In genomic region chr15:75639191-75639708, GRCh38 we compare ENCODE assay signal across 8 cellular contexts. TPM values are rescaled to one million over a fixed set of nuclear protein-coding genes. Genes with fewer than 3 reads are reported as not detected.
DNase-seq lines count a peak whose midpoint lies in the region; ATAC-seq, FAIRE-seq and TF ChIP-seq lines count a peak whose summit lies in the region.

No MANE protein-coding gene starts in this region.

- H3K36me3 ChIP-seq in OCI-LY7 (ENCODE audit: insufficient read depth, low read length) (peaks cover 28% of the 10 kb centered on the region), endothelial cell of umbilical vein (ENCODE audit: control insufficient read depth in 2 of 2, extremely low read depth in 1 of 2, insufficient read depth in 2 of 2, low read length in 2 of 2) (no peaks in the 10 kb centered on the region)

- FAIRE-seq in endothelial cell of umbilical vein (lab: Jason Lieb, UNC), result peak; percentile 31

- TF ChIP-seq POLR2A in endothelial cell of umbilical vein (IDR thresholded peaks at IDR 0.05; ENCODE audit: low read depth, low read length), result no peak

- H3K4me1 ChIP-seq in OCI-LY7 (ENCODE audit: insufficient read depth, low read length, poor library complexity, severe bottlenecking) (peaks cover 39% of the 10 kb centered on the region), endothelial cell of umbilical vein (ENCODE audit: control insufficient read depth, extremely low read depth, insufficient read depth, low read length) (peaks cover 23% of the 10 kb centered on the region)

- no peaks in the 10 kb centered on the region for H3K36me3 Mint-ChIP-seq in osteocyte (ENCODE audit: unreplicated experiment)

- peak overlapping the region; percentile 10 for H3K9ac ChIP-seq in endothelial cell of umbilical vein (replicated peaks; ENCODE audit: extremely low read depth, insufficient read depth, low read length)

- POLR2A ChIA-PET in OCI-LY7 (lab: Charles Lee) (interaction anchor here (0.6 to 3.5 kb wide), 6 partner anchors 9 to 589 kb away, joined by 3 to 23 read pairs (median 10); partner anchors contain the start of genes MAN2C1, SIN3A and SNUPN), endothelial cell of umbilical vein (lab: Charles Lee) (interaction anchor here (0.6 to 1.8 kb wide), 7 partner anchors 13 to 271 kb away, joined by 4 to 7 read pairs (median 6); partner anchors contain the start of genes MAN2C1 and SNUPN)

- intact Hi-C loops in OCI-LY7 (cut with micrococcal nuclease; ENCODE audit: unreplicated experiment) (loop anchor here (5.0 kb wide), 1 partner anchor 43 kb away; no protein-coding TSS in a partner anchor), endothelial cell of umbilical vein (cut with micrococcal nuclease) (loop anchor here (2.0 kb wide), 3 partner anchors 28 to 186 kb away; no protein-coding TSS in a partner anchor)

- H3K4me1 Mint-ChIP-seq in osteocyte (ENCODE audit: unreplicated experiment), result peaks cover 31% of the 10 kb centered on the region

- H3K4me3 Mint-ChIP-seq in osteocyte (ENCODE audit: unreplicated experiment), result peak overlapping the region; percentile 88

- CTCF ChIA-PET in OCI-LY7 (lab: Charles Lee; ENCODE audit: unreplicated experiment) (interaction anchor here (1.8 kb wide), 1 partner anchor 271 kb away, joined by 6 read pairs; the partner anchor contains the start of gene MAN2C1), endothelial cell of umbilical vein (lab: Charles Lee) (interaction anchor here (0.8 to 4.3 kb wide), 12 partner anchors 8 to 185 kb away, joined by 3 to 65 read pairs (median 8); partner anchors contain the start of genes PTPN9, SNUPN and SNX33)

- H2AFZ ChIP-seq in OCI-LY7 (ENCODE audit: low read length) (peak overlapping the region; percentile 20; the same call in 1 of the 2 replicates), endothelial cell of umbilical vein (ENCODE audit: low read depth, low read length) (peak overlapping the region; percentile 6)

- no peaks in the 10 kb centered on the region for H3K9me2 ChIP-seq in OCI-LY7 (ENCODE audit: insufficient read depth, low read length)

- peak overlapping the region; percentile 100 for H3K4me2 ChIP-seq in OCI-LY7 (ENCODE audit: low read length)
- H3K4me2 ChIP-seq in endothelial cell of umbilical vein (ENCODE audit: insufficient read depth, low read length), result peak overlapping the region; percentile 80

- TF ChIP-seq CTCF in OCI-LY7 (conservative IDR thresholded peaks at IDR 0.05; ENCODE audit: low read length), result no peak
- TF ChIP-seq CTCF in endothelial cell of umbilical vein (IDR thresholded peaks at IDR 0.05; ENCODE audit: extremely low read depth in 1 of 2, insufficient read depth in 1 of 2, low read depth in 1 of 2, low read length in 2 of 2), result no peak
- no peak for TF ChIP-seq CTCF in osteocyte (IDR thresholded peaks at IDR 0.05)

- peak overlapping the region; percentile 85 for H3K27ac ChIP-seq in OCI-LY7 (ENCODE audit: low read depth, low read length, poor library complexity, severe bottlenecking)
- H3K27ac ChIP-seq in endothelial cell of umbilical vein (ENCODE audit: insufficient read depth, low read depth, low read length), result peak overlapping the region; percentile 0

- no peaks in the 10 kb centered on the region for H3K27me3 Mint-ChIP-seq in osteocyte (ENCODE audit: unreplicated experiment)

- H3K9me3 ChIP-seq in OCI-LY7 (ENCODE audit: low read length) (no peaks in the 10 kb centered on the region), endothelial cell of umbilical vein (replicated peaks; ENCODE audit: control insufficient read depth, insufficient read depth, low read length) (no peaks in the 10 kb centered on the region)

- no peaks in the 10 kb centered on the region for H3K9me1 ChIP-seq in endothelial cell of umbilical vein (replicated peaks; ENCODE audit: control insufficient read depth, extremely low read depth, insufficient read depth, low read length)

- peak overlapping the region; percentile 88 for H3K27ac Mint-ChIP-seq in osteocyte (ENCODE audit: unreplicated experiment)

- BruUV-seq in OCI-LY7 (replicated peaks; lab: Mats Ljungman, UMichigan) (TSS peak; percentile 88), endothelial cell of umbilical vein (replicated peaks; lab: Mats Ljungman, UMichigan) (TSS peak; percentile 69)

- peak; percentile 33 for DNase-seq in DMS114 treated with DMSO at 0.1 percent for 48 hours (lab: John Stamatoyannopoulos, UW; ENCODE audit: unreplicated experiment)
- peak; percentile 22 for DNase-seq in OCI-LY7 (ENCODE audit: low spot score)
- peak; percentile 56 for DNase-seq in endothelial cell of umbilical vein (ENCODE audit: low read depth, low spot score)
- DNase-seq in osteocyte (ENCODE audit: extremely low spot score, unreplicated experiment), result no peak
- DNase-seq in occipital lobe (lab: John Stamatoyannopoulos, UW), result no peak
- DNase-seq in left lobe of liver (ENCODE audit: low spot score), result no peak
- DNase-seq in NCI-H526 treated with DMSO at 0.1 percent for 48 hours (lab: John Stamatoyannopoulos, UW), result no peak

- peak overlapping the region; percentile 89 for H3K4me3 ChIP-seq in OCI-LY7 (ENCODE audit: low read depth, low read length, poor library complexity, severe bottlenecking)
- H3K4me3 ChIP-seq in endothelial cell of umbilical vein (replicated peaks in 1 of 3; ENCODE audit: insufficient read depth in 1 of 3, low read depth in 1 of 3, low read length in 3 of 3), result peak overlapping the region; percentile 9 to 68 (median 60)

- H4K20me1 ChIP-seq in OCI-LY7 (ENCODE audit: insufficient read depth, low read length) (peaks cover 26% of the 10 kb centered on the region), endothelial cell of umbilical vein (replicated peaks; ENCODE audit: control insufficient read depth, extremely low read depth, insufficient read depth, low read length) (no peaks in the 10 kb centered on the region)

- peaks cover 43% of the 10 kb centered on the region for H3K79me2 ChIP-seq in OCI-LY7 (ENCODE audit: insufficient read depth, low read depth, low read length)
- peaks cover 10% of the 10 kb centered on the region for H3K79me2 ChIP-seq in endothelial cell of umbilical vein (ENCODE audit: control insufficient read depth, insufficient read depth, low read length)

- H3K27me3 ChIP-seq in endothelial cell of umbilical vein (ENCODE audit: control insufficient read depth in 2 of 2, insufficient read depth in 2 of 2, low read length in 2 of 2), result no peaks in the 10 kb centered on the region

- ATAC-seq in HG03520 (IDR thresholded peaks at IDR 0.05; ENCODE audit: unreplicated experiment) (no peak), left lobe of liver (no peak)

- no peaks in the 10 kb centered on the region for H3K9me3 Mint-ChIP-seq in osteocyte (ENCODE audit: unreplicated experiment)

- dilution Hi-C loops in endothelial cell of umbilical vein (cut with MboI; ENCODE audit: extremely low pct_ligation_motif_present, low sequenced_read_pairs), result no loop called here

TF ChIP-seq in endothelial cell of umbilical vein, 7 proteins besides CTCF, POLR2A, EP300 and RAD21 (continues in another document):
- no peak for TF ChIP-seq POLR2AphosphoS5 (IDR thresholded peaks at IDR 0.05; ENCODE audit: insufficient read depth, low read depth, low read length)
- TF ChIP-seq, protein P1, sequence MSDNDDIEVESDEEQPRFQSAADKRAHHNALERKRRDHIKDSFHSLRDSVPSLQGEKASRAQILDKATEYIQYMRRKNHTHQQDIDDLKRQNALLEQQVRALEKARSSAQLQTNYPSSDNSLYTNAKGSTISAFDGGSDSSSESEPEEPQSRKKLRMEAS (IDR thresholded peaks at IDR 0.05; ENCODE audit: insufficient read depth, insufficient read length), result no peak
- no peak for TF ChIP-seq EZH2 (IDR thresholded peaks at IDR 0.05; ENCODE audit: borderline replicate concordance, low read depth, low read length, severe bottlenecking)
- no peak for TF ChIP-seq JUN (IDR thresholded peaks at IDR 0.05; ENCODE audit: borderline replicate concordance, insufficient read depth, insufficient read length, low read depth)

RNA-seq across cellular contexts. Expression of gene IMP3, which starts 0.8 kb away (rescaled TPM):
- total RNA-seq in OCI-LY7 (2014; rRNA removed; shearing (Covaris generic)), result 135 and 174 TPM in 2 replicates
- total RNA-seq in OCI-LY7 (2022) (91.2 and 101 TPM in 2 replicates), endothelial cell of umbilical vein (35.5 and 41.3 TPM in 2 replicates), osteocyte (31.9 and 36.5 TPM in 2 replicates), occipital lobe (35.9 TPM), left lobe of liver (42.0 TPM)
- 64.0 and 74.4 TPM in 2 replicates for polyA plus RNA-seq in endothelial cell of umbilical vein
- 38.1 and 38.8 TPM in 2 replicates for polyA plus RNA-seq in endothelial cell of umbilical vein (2011; cell fraction: cytosol; rRNA removed)
- polyA plus RNA-seq in endothelial cell of umbilical vein (2011; cell fraction: nucleus; rRNA removed), result 15.5 and 17.6 TPM in 2 replicates
- polyA plus RNA-seq in endothelial cell of umbilical vein (2012), result 25.5 and 32.4 TPM in 2 replicates
- 11.1 and 14.6 TPM in 2 replicates for polyA minus RNA-seq in endothelial cell of umbilical vein
- 71.5 TPM for polyA minus RNA-seq in endothelial cell of umbilical vein (2011; cell fraction: cytosol; rRNA and poly(A)+ RNA removed)
- polyA minus RNA-seq in endothelial cell of umbilical vein (2011; cell fraction: nucleus; rRNA and poly(A)+ RNA removed), result 6.0 and 9.5 TPM in 2 replicates

RNA-seq across cellular contexts. Expression of gene SNX33, which starts 8.5 kb away (rescaled TPM):
- 0.05 and 0.09 TPM in 2 replicates for total RNA-seq in OCI-LY7 (2014; rRNA removed; shearing (Covaris generic))
- total RNA-seq in OCI-LY7 (2022) (0.31 and 0.38 TPM in 2 replicates), endothelial cell of umbilical vein (10.6 and 12.6 TPM in 2 replicates), osteocyte (36.3 and 36.7 TPM in 2 replicates), occipital lobe (1.4 TPM), left lobe of liver (12.7 TPM)
- polyA plus RNA-seq in endothelial cell of umbilical vein, result 7.9 and 9.7 TPM in 2 replicates
- 7.6 and 8.1 TPM in 2 replicates for polyA plus RNA-seq in endothelial cell of umbilical vein (2011; cell fraction: cytosol; rRNA removed)
- 12.6 and 13.7 TPM in 2 replicates for polyA plus RNA-seq in endothelial cell of umbilical vein (2011; cell fraction: nucleus; rRNA removed)
- 8.2 and 10.6 TPM in 2 replicates for polyA plus RNA-seq in endothelial cell of umbilical vein (2012)
- polyA minus RNA-seq in endothelial cell of umbilical vein, result 15.7 and 18.5 TPM in 2 replicates
- 9.4 TPM for polyA minus RNA-seq in endothelial cell of umbilical vein (2011; cell fraction: cytosol; rRNA and poly(A)+ RNA removed)
- 8.1 and 12.2 TPM in 2 replicates for polyA minus RNA-seq in endothelial cell of umbilical vein (2011; cell fraction: nucleus; rRNA and poly(A)+ RNA removed)

RNA-seq across cellular contexts. Expression of gene SNUPN, which starts 13.7 kb away (rescaled TPM):
- total RNA-seq in OCI-LY7 (2014; rRNA removed; shearing (Covaris generic)), result 32.4 and 44.4 TPM in 2 replicates
- 69.4 and 71.1 TPM in 2 replicates for total RNA-seq in OCI-LY7 (2022)
- total RNA-seq in endothelial cell of umbilical vein, result 19.3 and 25.1 TPM in 2 replicates
- polyA plus RNA-seq in endothelial cell of umbilical vein, result 11.7 and 13.2 TPM in 2 replicates
- 18.9 and 19.0 TPM in 2 replicates for polyA plus RNA-seq in endothelial cell of umbilical vein (2011; cell fraction: cytosol; rRNA removed)
- 13.6 and 16.3 TPM in 2 replicates for polyA plus RNA-seq in endothelial cell of umbilical vein (2011; cell fraction: nucleus; rRNA removed)
- 19.1 and 22.1 TPM in 2 replicates for polyA plus RNA-seq in endothelial cell of umbilical vein (2012)
- 14.6 and 14.7 TPM in 2 replicates for polyA minus RNA-seq in endothelial cell of umbilical vein
- 15.8 TPM for polyA minus RNA-seq in endothelial cell of umbilical vein (2011; cell fraction: cytosol; rRNA and poly(A)+ RNA removed)
- polyA minus RNA-seq in endothelial cell of umbilical vein (2011; cell fraction: nucleus; rRNA and poly(A)+ RNA removed), result 6.0 and 9.0 TPM in 2 replicates
- total RNA-seq in osteocyte, result 27.0 and 27.9 TPM in 2 replicates
- 26.0 TPM for total RNA-seq in occipital lobe
- total RNA-seq in left lobe of liver, result 10.1 TPM

Comparison
In these comparisons a context has a peak if more than half of its experiments do, and no peak if none do; other contexts are left out.
1. DNase-seq: peak in DMS114 treated with DMSO at 0.1 percent for 48 hours (single experiment), OCI-LY7 (single experiment) and endothelial cell of umbilical vein (single experiment); none in osteocyte (single experiment), occipital lobe (single experiment), left lobe of liver (single experiment) and NCI-H526 treated with DMSO at 0.1 percent for 48 hours (single experiment).